8 cellular contexts compared by ENCODE assay signal in genomic region chr7:29609162-29610030, GRCh38. TPM values are rescaled to one million over a fixed set of nuclear protein-coding genes. Genes with fewer than 3 reads are reported as not detected.
DNase-seq lines count a peak whose midpoint lies in the region; ATAC-seq and TF ChIP-seq lines count a peak whose summit lies in the region.

No MANE protein-coding gene starts in this region.

- CTCF ChIA-PET in Caco-2 (lab: Charles Lee): interaction anchor here (0.6 to 0.9 kb wide), 2 partner anchors 131 to 687 kb away, joined by 4 to 5 read pairs; no protein-coding TSS in a partner anchor

- H3K4me1 Mint-ChIP-seq in Caco-2 (ENCODE audit: low read depth, unreplicated experiment): peaks cover 44% of the 10 kb centered on the region
- no peaks in the 10 kb centered on the region for H3K4me1 Mint-ChIP-seq in T-helper 2 cell treated with Interferon-gamma antibody and Interleukin-4, amounts not matched to agents 5 μg/mL and 100 μg/mL, for 36 hours (ENCODE audit: low read depth)

- no peak overlapping the region for H2AFZ ChIP-seq in KMS-11 (ENCODE audit: low read depth)

- H3K79me2 ChIP-seq in KMS-11 (ENCODE audit: insufficient read depth, low read depth): no peaks in the 10 kb centered on the region

- H3K27ac ChIP-seq in KMS-11 (no peak overlapping the region), VCaP (no peak overlapping the region)

- H3K36me3 ChIP-seq in Caco-2 (ENCODE audit: control insufficient read depth, insufficient read depth, low read length) (no peaks in the 10 kb centered on the region), KMS-11 (ENCODE audit: insufficient read depth) (no peaks in the 10 kb centered on the region)

- no peak overlapping the region for H3K9ac ChIP-seq in KMS-11

- H3K4me2 ChIP-seq in KMS-11: no peak overlapping the region

- peak; percentile 75 for TF ChIP-seq CTCF in Caco-2 (IDR thresholded peaks at IDR 0.05; ENCODE audit: insufficient read depth in 1 of 2, low read depth in 1 of 2, low read length in 1 of 2, severe bottlenecking in 1 of 2, unreplicated experiment in 1 of 2)
- TF ChIP-seq CTCF in KMS-11 (conservative IDR thresholded peaks at IDR 0.05; ENCODE audit: low read depth, low read length): peak; percentile 67
- TF ChIP-seq CTCF in VCaP (conservative IDR thresholded peaks at IDR 0.05): peak; percentile 66

- POLR2A ChIA-PET in Caco-2 (lab: Charles Lee): interaction anchor here (0.6 to 0.8 kb wide), 2 partner anchors 46 kb away, joined by 3 read pairs; partner anchors contain the start of gene PRR15

- H3K9me3 Mint-ChIP-seq in Caco-2 (ENCODE audit: unreplicated experiment): peaks cover 19% of the 10 kb centered on the region
- no peaks in the 10 kb centered on the region for H3K9me3 Mint-ChIP-seq in T-helper 2 cell treated with Interferon-gamma antibody and Interleukin-4, amounts not matched to agents 5 μg/mL and 100 μg/mL, for 36 hours

- intact Hi-C loops in Caco-2 (cut with micrococcal nuclease; ENCODE audit: unreplicated experiment): loop anchor here (1.0 to 10.0 kb wide), 4 partner anchors 43 to 687 kb away; no protein-coding TSS in a partner anchor

- H3K36me3 Mint-ChIP-seq in Caco-2 (ENCODE audit: insufficient read depth, unreplicated experiment): no peaks in the 10 kb centered on the region
- H3K36me3 Mint-ChIP-seq in T-helper 2 cell treated with Interferon-gamma antibody and Interleukin-4, amounts not matched to agents 5 μg/mL and 100 μg/mL, for 36 hours (ENCODE audit: low read depth): no peaks in the 10 kb centered on the region

- TSS peak; percentile 86 for BruUV-seq in Caco-2 (replicated peaks; lab: Mats Ljungman, UMichigan)

- H3K27me3 Mint-ChIP-seq in Caco-2 (ENCODE audit: insufficient read depth, unreplicated experiment): no peaks in the 10 kb centered on the region
- H3K27me3 Mint-ChIP-seq in T-helper 2 cell treated with Interferon-gamma antibody and Interleukin-4, amounts not matched to agents 5 μg/mL and 100 μg/mL, for 36 hours (ENCODE audit: low read depth): peaks cover 4% of the 10 kb centered on the region

- peak overlapping the region; percentile 73 for H3K4me3 Mint-ChIP-seq in Caco-2 (ENCODE audit: unreplicated experiment)
- H3K4me3 Mint-ChIP-seq in T-helper 2 cell treated with Interferon-gamma antibody and Interleukin-4, amounts not matched to agents 5 μg/mL and 100 μg/mL, for 36 hours: no peak overlapping the region

- H3K27ac Mint-ChIP-seq in Caco-2 (ENCODE audit: unreplicated experiment): peak overlapping the region; percentile 84
- H3K27ac Mint-ChIP-seq in T-helper 2 cell treated with Interferon-gamma antibody and Interleukin-4, amounts not matched to agents 5 μg/mL and 100 μg/mL, for 36 hours: no peak overlapping the region

- no peak for ATAC-seq in GM18502 (IDR thresholded peaks at IDR 0.05; ENCODE audit: poor library complexity, unreplicated experiment)

- H3K4me1 ChIP-seq in Caco-2 (peaks cover 46% of the 10 kb centered on the region), KMS-11 (ENCODE audit: low read depth, poor library complexity, severe bottlenecking) (no peaks in the 10 kb centered on the region)

- 0 out of 2 replicates have a peak overlapping the region, but pooled peaks have one; percentile 10 for H3K4me3 ChIP-seq in Caco-2 (ENCODE audit: low read depth, low read length)
- no peak overlapping the region for H3K4me3 ChIP-seq in KMS-11 (IDR thresholded peaks at IDR 0.05; ENCODE audit: insufficient read depth, low read depth, low read length)

- no peaks in the 10 kb centered on the region for H4K20me1 ChIP-seq in KMS-11 (ENCODE audit: insufficient read depth)

- H3K27me3 ChIP-seq in Caco-2 (replicated peaks; ENCODE audit: control insufficient read depth, insufficient read depth, low read length) (no peaks in the 10 kb centered on the region), KMS-11 (ENCODE audit: insufficient read depth, low read depth) (no peaks in the 10 kb centered on the region)

- no peaks in the 10 kb centered on the region for H3K9me3 ChIP-seq in Caco-2

- DNase-seq in Caco-2: peak; percentile 71 to 82
- DNase-seq in islet precursor cell: peak; percentile 84
- no peak for DNase-seq in T-helper 2 cell treated with Interferon-gamma antibody and Interleukin-4, amounts not matched to agents 5 μg/mL and 100 μg/mL, for 36 hours (ENCODE audit: low spot score)
- DNase-seq in activated CD4-positive, alpha-beta T cell treated with anti-CD3 and anti-CD28 coated beads, Interleukin-2, amount 50 U/mL, for 1 hour: no peak
- DNase-seq in OCI-M2 (lab: John Stamatoyannopoulos, UW; ENCODE audit: unreplicated experiment): no peak

RNA-seq across cellular contexts. Expression of gene PRR15, which starts 45.8 kb away (rescaled TPM):
- 22.6 and 28.9 TPM in 2 replicates for total RNA-seq in Caco-2 (2022)

Comparison
In these comparisons a context has a peak if more than half of its experiments do, and no peak if none do; other contexts are left out.
1. DNase-seq: peak in Caco-2 (2 of 2) and islet precursor cell (single experiment); none in T-helper 2 cell treated with Interferon-gamma antibody and Interleukin-4, amounts not matched to agents 5 μg/mL and 100 μg/mL, for 36 hours (single experiment), activated CD4-positive, alpha-beta T cell treated with anti-CD3 and anti-CD28 coated beads, Interleukin-2, amount 50 U/mL, for 1 hour (single experiment) and OCI-M2 (single experiment).
2. Peak in every context shown above with its lines, with median percentiles within 50 percentile points of each other: CTCF ChIP-seq.